ENCODE assay signal across 8 cellular contexts in genomic region chr5:53095931-53096525, GRCh38. TPM values are rescaled to one million over a fixed set of nuclear protein-coding genes. Genes with fewer than 3 reads are reported as not detected.
A peak's percentile ranks its signal among the peaks of the same experiment; 100 is the strongest.
DNase-seq lines count a peak whose midpoint lies in the region; ATAC-seq and TF ChIP-seq lines count a peak whose summit lies in the region.

No MANE protein-coding gene starts in this region.

- ATAC-seq in GM18511 (IDR thresholded peaks at IDR 0.05; ENCODE audit: unreplicated experiment), result peak; percentile 86
- peak; percentile 80 for ATAC-seq in HG03103 (IDR thresholded peaks at IDR 0.05; ENCODE audit: low read depth, unreplicated experiment)
- ATAC-seq in naive thymus-derived CD4-positive, alpha-beta T cell, result peak; percentile 96

- no peaks in the 10 kb centered on the region for H3K9me3 Mint-ChIP-seq in endothelial cell (ENCODE audit: unreplicated experiment)
- H3K9me3 Mint-ChIP-seq in naive thymus-derived CD4-positive, alpha-beta T cell, result no peaks in the 10 kb centered on the region

- H3K36me3 ChIP-seq in naive thymus-derived CD4-positive, alpha-beta T cell (ENCODE audit: control insufficient read depth in 2 of 3, insufficient read depth in 3 of 3, low read length in 3 of 3), result peaks cover 7 to 35% (median 7%) of the 10 kb centered on the region in 3 experiments

- H3K27ac ChIP-seq in AG04450 (ENCODE audit: low read depth, low read length), result no peak overlapping the region
- H3K27ac ChIP-seq in naive thymus-derived CD4-positive, alpha-beta T cell (ENCODE audit: low read depth, low read length), result no peak overlapping the region

- CTCF ChIA-PET in AG04450 (lab: Charles Lee), result interaction anchor here (0.6 to 6.0 kb wide), 10 partner anchors 9 to 1139 kb away, joined by 3 to 148 read pairs (median 4); partner anchors contain the start of gene ITGA2
- CTCF ChIA-PET in naive thymus-derived CD4-positive, alpha-beta T cell (lab: Charles Lee), result interaction anchor here (0.6 to 7.2 kb wide), 4 partner anchors 14 to 149 kb away, joined by 3 to 106 read pairs (median 4); partner anchors contain the start of gene MOCS2

- DNase-seq in AG04450 (ENCODE audit: low read depth, low spot score) (peak; percentile 41), endothelial cell (ENCODE audit: low spot score) (peak; percentile 59)
- DNase-seq in NK-92 treated with Interleukin-12 subunit alpha and Interleukin-12 subunit beta, amount 100 ng/mL, for 24 hours (lab: John Stamatoyannopoulos, UW), result peak; percentile 9
- DNase-seq in activated CD8-positive, alpha-beta memory T cell treated with anti-CD3 and anti-CD28 coated beads for 48 hours (ENCODE audit: low read depth in 2 of 3, low spot score in 2 of 3), result peak in 2 of 3 experiments; percentile 19 to 37
- peak; percentile 17 to 69 (median 59) for DNase-seq in naive thymus-derived CD4-positive, alpha-beta T cell
- peak; percentile 57 for DNase-seq in stimulated activated naive CD4-positive, alpha-beta T cell treated with Interleukin-2 at 50 U/mL for 16 hours (lab: John Stamatoyannopoulos, UW)

- peaks cover 2% of the 10 kb centered on the region for H3K4me1 Mint-ChIP-seq in endothelial cell (ENCODE audit: unreplicated experiment)
- H3K4me1 Mint-ChIP-seq in naive thymus-derived CD4-positive, alpha-beta T cell, result peaks cover 0 to 28% (median 3%) of the 10 kb centered on the region in 7 donors

- intact Hi-C loops in naive thymus-derived CD4-positive, alpha-beta T cell (cut with micrococcal nuclease), result loop anchor here (1.0 to 10.0 kb wide), 7 partner anchors 27 to 1122 kb away; partner anchors contain the start of genes ITGA2 (in 2 of the 2), ITGA1 (in 1 of the 2) and PELO (in 1 of the 2)

- H3K27me3 ChIP-seq in AG04450 (ENCODE audit: control insufficient read depth, insufficient read depth, low read length), result no peaks in the 10 kb centered on the region
- H3K27me3 ChIP-seq in naive thymus-derived CD4-positive, alpha-beta T cell (ENCODE audit: control insufficient read depth in 2 of 2, insufficient read depth in 2 of 2, low read length in 2 of 2), result no peaks in the 10 kb centered on the region

- no peak overlapping the region for H3K27ac Mint-ChIP-seq in endothelial cell (ENCODE audit: unreplicated experiment)
- H3K27ac Mint-ChIP-seq in naive thymus-derived CD4-positive, alpha-beta T cell, result peak overlapping the region in 3 of 9 donors; percentile 41 to 64 (median 53)

- H3K36me3 Mint-ChIP-seq in endothelial cell (ENCODE audit: low read depth, unreplicated experiment), result peaks cover 4% of the 10 kb centered on the region
- peaks cover 5 to 28% (median 7%) of the 10 kb centered on the region in 5 donors for H3K36me3 Mint-ChIP-seq in naive thymus-derived CD4-positive, alpha-beta T cell

- H3K4me3 Mint-ChIP-seq in endothelial cell (ENCODE audit: unreplicated experiment), result no peak overlapping the region
- no peak overlapping the region for H3K4me3 Mint-ChIP-seq in naive thymus-derived CD4-positive, alpha-beta T cell

- H3K4me1 ChIP-seq in naive thymus-derived CD4-positive, alpha-beta T cell (ENCODE audit: control insufficient read depth in 2 of 2, insufficient read depth in 2 of 2, low read length in 2 of 2), result no peaks in the 10 kb centered on the region

- TF ChIP-seq CTCF in AG04450 (IDR thresholded peaks at IDR 0.05; ENCODE audit: low read depth, low read length) (peak; percentile 81), endothelial cell (IDR thresholded peaks at IDR 0.05; ENCODE audit: unreplicated experiment) (peak; percentile 95)

- no peaks in the 10 kb centered on the region for H3K9me3 ChIP-seq in AG04450 (ENCODE audit: control insufficient read depth, insufficient read depth, low read length)
- no peaks in the 10 kb centered on the region for H3K9me3 ChIP-seq in naive thymus-derived CD4-positive, alpha-beta T cell (ENCODE audit: control insufficient read depth in 2 of 3, low read length in 3 of 3)

- POLR2A ChIA-PET in AG04450 (lab: Yijun Ruan, JAX), result no interaction called here
- POLR2A ChIA-PET in naive thymus-derived CD4-positive, alpha-beta T cell (lab: Charles Lee), result interaction anchor here (2.0 kb wide), 1 partner anchor 148 kb away, joined by 8 read pairs; no protein-coding TSS in a partner anchor

- H3K4me3 ChIP-seq in AG04450 (ENCODE audit: low read depth, low read length), result no peak overlapping the region
- H3K4me3 ChIP-seq in naive thymus-derived CD4-positive, alpha-beta T cell (ENCODE audit: low read length), result no peak overlapping the region

- H3K27me3 Mint-ChIP-seq in endothelial cell (ENCODE audit: unreplicated experiment), result no peaks in the 10 kb centered on the region
- H3K27me3 Mint-ChIP-seq in naive thymus-derived CD4-positive, alpha-beta T cell, result no peaks in the 10 kb centered on the region

RNA-seq across cellular contexts. Expression of gene MOCS2, which starts 13.5 kb away (rescaled TPM):
- polyA plus RNA-seq in AG04450 (2011; rRNA removed), result 53.3 and 79.6 TPM in 2 replicates
- 13.0 and 19.1 TPM in 2 replicates for polyA minus RNA-seq in AG04450 (2011; rRNA and poly(A)+ RNA removed)
- 29.6 TPM for total RNA-seq in endothelial cell (ENCODE audit: unreplicated experiment)
- 10 to 100 TPM; 12.8 to 29.8 (median 20.9) TPM for total RNA-seq in naive thymus-derived CD4-positive, alpha-beta T cell
- polyA plus RNA-seq in naive thymus-derived CD4-positive, alpha-beta T cell, result 10 to 100 TPM; 44.9 to 55.7 TPM

Comparison
In these comparisons a context has a peak if more than half of its experiments do, and no peak if none do; other contexts are left out.
1. DNase-seq: peak in every context shown above with its lines; median percentile 59 in endothelial cell; 59 in naive thymus-derived CD4-positive, alpha-beta T cell; 57 in stimulated activated naive CD4-positive, alpha-beta T cell treated with Interleukin-2 at 50 U/mL for 16 hours; 41 in AG04450; 28 in activated CD8-positive, alpha-beta memory T cell treated with anti-CD3 and anti-CD28 coated beads for 48 hours; 9 in NK-92 treated with Interleukin-12 subunit alpha and Interleukin-12 subunit beta, amount 100 ng/mL, for 24 hours.